Comparison of ENCODE assay signal across 11 cellular contexts in genomic region chr6:165548450-165548849, GRCh38.
"Had no signal": no experiment of that assay in that cellular context is flagged by ENCODE, and none has a peak within 500 bp of the region (broad histone marks: within the 10 kb centered on the region; RNA-seq: fewer than 3 reads in every experiment).

No MANE protein-coding gene starts in this region.

- H3K9me3 ChIP-seq: HAP-1 had no signal

- DNase-seq: GM23248, GOT3, H7, H9, HCEC 1CT, HFFc6 had no signal

- H3K4me3 ChIP-seq: GM23248, GM23338, HAP-1 had no signal

- H2AFZ ChIP-seq: GM23248, GM23338 had no signal

- H3K9ac ChIP-seq: GM23248 had no signal

- H3K4me2 ChIP-seq: GM23338 had no signal

- FAIRE-seq: H1, H54 had no signal

- H3K4me1 ChIP-seq: HAP-1 had no signal

- H3K27ac ChIP-seq: GM23248 had no signal

- ATAC-seq: GM23338, HCT116 had no signal

- H3K36me3 ChIP-seq: HAP-1 had no signal
